Comparison of ENCODE assay signal across 8 cellular contexts in the genomic region with DNA sequence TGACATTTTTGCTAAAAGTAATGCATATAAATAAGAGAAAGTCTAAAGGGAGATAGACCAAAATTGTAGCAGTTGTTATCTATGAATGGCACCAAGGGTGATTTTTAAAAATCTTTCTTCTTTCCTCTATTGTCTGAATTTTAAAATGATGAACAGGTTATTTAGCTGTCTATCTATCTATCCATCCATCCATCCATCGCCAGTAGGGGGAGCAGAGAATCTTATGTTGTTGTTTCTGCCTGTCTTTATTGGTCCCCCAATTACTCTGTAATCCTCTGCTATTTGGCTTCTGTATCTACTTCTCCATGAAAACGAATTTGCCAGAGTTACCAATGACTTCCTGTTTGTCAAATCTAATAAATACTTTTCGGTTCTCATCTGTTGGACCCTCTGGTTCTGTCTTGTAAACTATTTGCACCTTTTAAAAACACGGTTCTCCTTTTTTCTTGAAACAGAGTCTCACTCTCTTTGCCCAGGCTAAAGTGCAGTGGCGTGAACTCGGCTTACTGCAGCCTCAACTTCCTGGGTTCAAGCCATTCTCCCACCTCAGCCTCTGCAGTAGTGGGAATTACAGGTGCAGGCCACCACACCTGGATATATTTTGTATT.
DNase-seq lines count a peak whose midpoint lies in the region; ATAC-seq and TF ChIP-seq lines count a peak whose summit lies in the region.

No MANE protein-coding gene starts in this region.

- no peaks in the 10 kb centered on the region for H3F3A ChIP-seq in smooth muscle cell (ENCODE audit: low read depth)

- H3K9ac ChIP-seq in smooth muscle cell (ENCODE audit: low read depth): no peak overlapping the region

- H3K27ac ChIP-seq in smooth muscle cell (ENCODE audit: low read depth): no peak overlapping the region

- no peaks in the 10 kb centered on the region for H3K4me1 ChIP-seq in smooth muscle cell (ENCODE audit: low read depth)

- no peak overlapping the region for H3K4me2 ChIP-seq in smooth muscle cell

- no peak overlapping the region for H2AFZ ChIP-seq in smooth muscle cell (ENCODE audit: low read depth)

- peak; percentile 66 for TF ChIP-seq CTCF in NB4 (IDR thresholded peaks at IDR 0.05; ENCODE audit: low read depth, low read length)
- TF ChIP-seq CTCF in smooth muscle cell (IDR thresholded peaks at IDR 0.05; ENCODE audit: borderline replicate concordance, insufficient read depth, poor library complexity, severe bottlenecking): peak; percentile 69

- no peaks in the 10 kb centered on the region for H3K27me3 ChIP-seq in smooth muscle cell (ENCODE audit: low read depth)

- H3K9me3 ChIP-seq in smooth muscle cell (replicated peaks; ENCODE audit: low read depth): no peaks in the 10 kb centered on the region

- H3K79me2 ChIP-seq in smooth muscle cell (ENCODE audit: low read depth): no peaks in the 10 kb centered on the region

- no peaks in the 10 kb centered on the region for H3K36me3 ChIP-seq in smooth muscle cell (ENCODE audit: low read depth)

- ATAC-seq in GM21515 (IDR thresholded peaks at IDR 0.05; ENCODE audit: unreplicated experiment): peak; percentile 76

- DNase-seq in EL: peak; percentile 59
- DNase-seq in NB4 (ENCODE audit: low read depth): peak; percentile 57
- DNase-seq in SW480 (ENCODE audit: low spot score): peak; percentile 65
- peak; percentile 55 for DNase-seq in globus pallidus (ENCODE audit: low spot score)
- DNase-seq in smooth muscle cell (lab: John Stamatoyannopoulos, UW; ENCODE audit: unreplicated experiment): no peak
- no peak for DNase-seq in activated naive CD4-positive, alpha-beta T cell treated with anti-CD3 and anti-CD28 coated beads, Interleukin-2, amount 50 U/mL, for 16 hours
- DNase-seq in ureter (ENCODE audit: low spot score): no peak

- WGBS in smooth muscle cell (ENCODE audit: low lambda C conversion rate): 47% methylated on average over 6 of the region's 6 CpGs

- no peaks in the 10 kb centered on the region for H4K20me1 ChIP-seq in smooth muscle cell (ENCODE audit: low read depth)

- no peak for TF ChIP-seq POLR2A in NB4 (IDR thresholded peaks at IDR 0.05; ENCODE audit: extremely low read depth, insufficient read length)

- no peak overlapping the region for H3K4me3 ChIP-seq in NB4 (ENCODE audit: low read depth, low read length)
- no peak overlapping the region for H3K4me3 ChIP-seq in smooth muscle cell

Comparison
In these comparisons a context has a peak if more than half of its experiments do, and no peak if none do; other contexts are left out.
1. DNase-seq: peak in EL (single experiment), NB4 (single experiment), SW480 (single experiment) and globus pallidus (single experiment); none in smooth muscle cell (single experiment), activated naive CD4-positive, alpha-beta T cell treated with anti-CD3 and anti-CD28 coated beads, Interleukin-2, amount 50 U/mL, for 16 hours (single experiment) and ureter (single experiment).